16 cellular contexts compared by ENCODE assay signal in genomic region chr2:132009177-132009873, GRCh38.
DNase-seq lines count a peak whose midpoint lies in the region; ATAC-seq, FAIRE-seq and TF ChIP-seq lines count a peak whose summit lies in the region.
"Had no signal": no experiment of that assay in that cellular context is flagged by ENCODE, and none has a peak within 500 bp of the region (broad histone marks: within the 10 kb centered on the region; RNA-seq: fewer than 3 reads in every experiment).

No MANE protein-coding gene starts in this region.

- TF ChIP-seq POLR2A in adrenal gland (IDR thresholded peaks at IDR 0.05): no peak

- no peak overlapping the region for H3K9ac ChIP-seq in neural cell (ENCODE audit: low read length)

- H3K4me3 ChIP-seq in right atrium auricular region (peak overlapping the region; percentile 10 to 45), epithelial cell of esophagus (ENCODE audit: low read length) (peak overlapping the region; percentile 12), neural cell (ENCODE audit: low read length) (peak overlapping the region; percentile 58), adrenal gland (peak overlapping the region in 1 of 4 donors; percentile 36)
- H3K4me3 ChIP-seq: SJCRH30 had no signal

- no peak overlapping the region for H3K27ac ChIP-seq in right atrium auricular region
- H3K27ac ChIP-seq in neural cell (ENCODE audit: low read length): no peak overlapping the region
- no peak overlapping the region for H3K27ac ChIP-seq in adrenal gland
- H3K27ac ChIP-seq: SJCRH30 had no signal

- 11 to 13% (median 12%) methylated on average over 13 of the region's 13 CpGs for WGBS in adrenal gland, 4 donors

- intact Hi-C loops in cardiac septum (cut with DNase I) (no loop called here), adrenal gland (cut with DNase I) (no loop called here)

- H3K9me3 Mint-ChIP-seq in stimulated activated naive CD8-positive, alpha-beta T cell treated with anti-CD3 and anti-CD28 coated beads, Interleukin-15, amount 100 ng/mL, for 72 hours: no peaks in the 10 kb centered on the region

- H3K4me1 ChIP-seq in right atrium auricular region (peaks cover 0 to 9% of the 10 kb centered on the region in 2 donors), adrenal gland (replicated peaks in 1 of 2) (peaks cover 0 to 4% of the 10 kb centered on the region in 2 donors)
- H3K4me1 ChIP-seq: SJCRH30 had no signal

- H3K36me3 ChIP-seq in right atrium auricular region (no peaks in the 10 kb centered on the region), neural cell (ENCODE audit: insufficient read depth, low read length) (no peaks in the 10 kb centered on the region), adrenal gland (replicated peaks in 1 of 2) (no peaks in the 10 kb centered on the region)
- H3K36me3 ChIP-seq: SJCRH30 had no signal

- H3K4me3 Mint-ChIP-seq in stimulated activated naive CD8-positive, alpha-beta T cell treated with anti-CD3 and anti-CD28 coated beads, Interleukin-15, amount 100 ng/mL, for 72 hours: no peak overlapping the region

- no peak overlapping the region for H3K27ac Mint-ChIP-seq in stimulated activated naive CD8-positive, alpha-beta T cell treated with anti-CD3 and anti-CD28 coated beads, Interleukin-15, amount 100 ng/mL, for 72 hours

- H3K9me3 ChIP-seq in right atrium auricular region (no peaks in the 10 kb centered on the region), neural cell (ENCODE audit: low read length) (no peaks in the 10 kb centered on the region), adrenal gland (replicated peaks in 1 of 3) (no peaks in the 10 kb centered on the region)
- H3K9me3 ChIP-seq: SJCRH30 had no signal

- H3K27me3 Mint-ChIP-seq in stimulated activated naive CD8-positive, alpha-beta T cell treated with anti-CD3 and anti-CD28 coated beads, Interleukin-15, amount 100 ng/mL, for 72 hours: peaks cover 47% of the 10 kb centered on the region

- TF ChIP-seq RAD21 in neural cell (conservative IDR thresholded peaks at IDR 0.05): no peak

- no peak overlapping the region for H3K4me2 ChIP-seq in neural cell (ENCODE audit: low read length)

- no peak for FAIRE-seq in GM19239 (lab: Jason Lieb, UNC)
- FAIRE-seq: bronchial epithelial cell, GM18507, kidney had no signal

- H3K9me2 ChIP-seq in neural cell (ENCODE audit: insufficient read depth, low read length): no peaks in the 10 kb centered on the region

- H2AFZ ChIP-seq in neural cell (ENCODE audit: low read depth, low read length): no peak overlapping the region

- peaks cover 0 to 5% of the 10 kb centered on the region in 2 donors for H3K27me3 ChIP-seq in right atrium auricular region
- H3K27me3 ChIP-seq in neural cell (ENCODE audit: insufficient read depth, low read depth, low read length): peaks cover 12% of the 10 kb centered on the region
- H3K27me3 ChIP-seq in adrenal gland: peaks cover 9% of the 10 kb centered on the region
- H3K27me3 ChIP-seq: SJCRH30 had no signal

- no peaks in the 10 kb centered on the region for H4K20me1 ChIP-seq in neural cell (ENCODE audit: insufficient read depth)

- H3F3A ChIP-seq in neural cell (ENCODE audit: insufficient read depth, low read length, poor library complexity, severe bottlenecking): no peaks in the 10 kb centered on the region

- TF ChIP-seq CTCF in right atrium auricular region (IDR thresholded peaks at IDR 0.05) (no peak), epithelial cell of esophagus (IDR thresholded peaks at IDR 0.05; ENCODE audit: insufficient read depth, low read depth, low read length, missing control alignments) (no peak), neural cell (IDR thresholded peaks at IDR 0.05; ENCODE audit: poor library complexity, severe bottlenecking) (no peak), adrenal gland (IDR thresholded peaks at IDR 0.05) (no peak)

- no peaks in the 10 kb centered on the region for H3K79me2 ChIP-seq in neural cell (replicated peaks; ENCODE audit: insufficient read depth, low read length)

- no peaks in the 10 kb centered on the region for H3K4me1 Mint-ChIP-seq in stimulated activated naive CD8-positive, alpha-beta T cell treated with anti-CD3 and anti-CD28 coated beads, Interleukin-15, amount 100 ng/mL, for 72 hours

- TF ChIP-seq EP300 in neural cell (conservative IDR thresholded peaks at IDR 0.05; ENCODE audit: poor library complexity, severe bottlenecking): no peak

- ATAC-seq in stimulated activated naive CD8-positive, alpha-beta T cell treated with anti-CD3 and anti-CD28 coated beads, Interleukin-15, amount 100 ng/mL, for 72 hours: no peak

- DNase-seq in right atrium auricular region (ENCODE audit: low spot score) (no peak), cardiac septum (ENCODE audit: low spot score) (no peak), epithelial cell of esophagus (ENCODE audit: low read depth) (no peak), GM19239 (ENCODE audit: insufficient read length, low spot score) (no peak), adrenal gland (no peak), SIG-M5 treated with dmso at 0.1 percent for 504 hours (lab: John Stamatoyannopoulos, UW; ENCODE audit: unreplicated experiment) (no peak)
- DNase-seq in stimulated activated naive CD8-positive, alpha-beta T cell treated with anti-CD3 and anti-CD28 coated beads, Interleukin-15, amount 100 ng/mL, for 72 hours: no peak
- DNase-seq: activated CD4-positive, CD25-positive, alpha-beta regulatory T cell; activated T-cell treated with anti-CD3 and anti-CD28 coated beads, Interleukin-2, amount 50 U/mL, for 48 hours; kidney; NCI-H1092; NCI-H524 treated with DMSO at 0.1 percent for 48 hours; SJCRH30 had no signal

TF ChIP-seq in neural cell, 6 proteins besides CTCF, POLR2A, EP300 and RAD21:
- no peak for TF ChIP-seq EZH2 (IDR thresholded peaks at IDR 0.05; ENCODE audit: borderline replicate concordance, insufficient read depth, low read length, poor library complexity, severe bottlenecking)
- TF ChIP-seq POLR2AphosphoS5 (IDR thresholded peaks at IDR 0.05): no peak
- no peak for TF ChIP-seq SMC3 (conservative IDR thresholded peaks at IDR 0.05; ENCODE audit: poor library complexity)
- TF ChIP-seq, protein P1, sequence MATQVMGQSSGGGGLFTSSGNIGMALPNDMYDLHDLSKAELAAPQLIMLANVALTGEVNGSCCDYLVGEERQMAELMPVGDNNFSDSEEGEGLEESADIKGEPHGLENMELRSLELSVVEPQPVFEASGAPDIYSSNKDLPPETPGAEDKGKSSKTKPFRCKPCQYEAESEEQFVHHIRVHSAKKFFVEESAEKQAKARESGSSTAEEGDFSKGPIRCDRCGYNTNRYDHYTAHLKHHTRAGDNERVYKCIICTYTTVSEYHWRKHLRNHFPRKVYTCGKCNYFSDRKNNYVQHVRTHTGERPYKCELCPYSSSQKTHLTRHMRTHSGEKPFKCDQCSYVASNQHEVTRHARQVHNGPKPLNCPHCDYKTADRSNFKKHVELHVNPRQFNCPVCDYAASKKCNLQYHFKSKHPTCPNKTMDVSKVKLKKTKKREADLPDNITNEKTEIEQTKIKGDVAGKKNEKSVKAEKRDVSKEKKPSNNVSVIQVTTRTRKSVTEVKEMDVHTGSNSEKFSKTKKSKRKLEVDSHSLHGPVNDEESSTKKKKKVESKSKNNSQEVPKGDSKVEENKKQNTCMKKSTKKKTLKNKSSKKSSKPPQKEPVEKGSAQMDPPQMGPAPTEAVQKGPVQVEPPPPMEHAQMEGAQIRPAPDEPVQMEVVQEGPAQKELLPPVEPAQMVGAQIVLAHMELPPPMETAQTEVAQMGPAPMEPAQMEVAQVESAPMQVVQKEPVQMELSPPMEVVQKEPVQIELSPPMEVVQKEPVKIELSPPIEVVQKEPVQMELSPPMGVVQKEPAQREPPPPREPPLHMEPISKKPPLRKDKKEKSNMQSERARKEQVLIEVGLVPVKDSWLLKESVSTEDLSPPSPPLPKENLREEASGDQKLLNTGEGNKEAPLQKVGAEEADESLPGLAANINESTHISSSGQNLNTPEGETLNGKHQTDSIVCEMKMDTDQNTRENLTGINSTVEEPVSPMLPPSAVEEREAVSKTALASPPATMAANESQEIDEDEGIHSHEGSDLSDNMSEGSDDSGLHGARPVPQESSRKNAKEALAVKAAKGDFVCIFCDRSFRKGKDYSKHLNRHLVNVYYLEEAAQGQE (IDR thresholded peaks at IDR 0.05; ENCODE audit: borderline replicate concordance): no peak
